21 cellular contexts compared by ENCODE assay signal in genomic region chr13:35763060-35763804, GRCh38.
"Had no signal": no experiment of that assay in that cellular context is flagged by ENCODE, and none has a peak within 500 bp of the region (broad histone marks: within the 10 kb centered on the region; RNA-seq: fewer than 3 reads in every experiment).

No MANE protein-coding gene starts in this region.

- H3K27me3 ChIP-seq: esophagus muscularis mucosa, ovary, suprapubic skin, thyroid gland, vagina had no signal

- H3K27ac ChIP-seq: dorsolateral prefrontal cortex, epithelial cell of prostate, esophagus muscularis mucosa, left ventricle myocardium inferior, lower lobe of right lung, ovary, suprapubic skin, thyroid gland, vagina had no signal

- H3K9me3 ChIP-seq: esophagus muscularis mucosa, left ventricle myocardium inferior, lower lobe of right lung, ovary, suprapubic skin, thyroid gland, vagina had no signal

- H3K4me1 ChIP-seq: esophagus muscularis mucosa, lower lobe of right lung, suprapubic skin, vagina had no signal

- DNase-seq: cortex of kidney; dorsolateral prefrontal cortex; effector CD8-positive, alpha-beta T cell; kidney; left cardiac atrium; left ventricle myocardium inferior; lower lobe of right lung; naive thymus-derived CD8-positive, alpha-beta T cell; nucleus accumbens; ovary; right cardiac atrium; stimulated activated CD4-positive, alpha-beta T cell treated with anti-CD3 and anti-CD28 coated beads, Interleukin-2, amount 100 ng/mL, for 48 hours; stimulated activated naive CD8-positive, alpha-beta T cell treated with anti-CD3 and anti-CD28 coated beads, Interleukin-15, Interleukin-2, amounts not matched to agents 100 U/mL and 50 U/mL, for 24 hours; thyroid gland had no signal

- H3K36me3 ChIP-seq: esophagus muscularis mucosa, left ventricle myocardium inferior, lower lobe of right lung, ovary, suprapubic skin, thyroid gland, vagina had no signal

- H3K9me3 Mint-ChIP-seq: neural crest cell had no signal

- H3K4me3 ChIP-seq: dorsolateral prefrontal cortex, esophagus muscularis mucosa, left ventricle myocardium inferior, lower lobe of right lung, ovary, smooth muscle cell, suprapubic skin, thyroid gland, vagina had no signal

- H3K4me3 Mint-ChIP-seq: naive thymus-derived CD8-positive, alpha-beta T cell; neural crest cell; type B pancreatic cell had no signal

- H3K36me3 Mint-ChIP-seq: naive thymus-derived CD8-positive, alpha-beta T cell; type B pancreatic cell had no signal

- H3K4me2 ChIP-seq: smooth muscle cell had no signal

- H3K4me1 Mint-ChIP-seq: naive thymus-derived CD8-positive, alpha-beta T cell; neural crest cell had no signal

- FAIRE-seq: kidney had no signal

- ATAC-seq: naive thymus-derived CD8-positive, alpha-beta T cell; right cardiac atrium; stimulated activated naive CD8-positive, alpha-beta T cell treated with anti-CD3 and anti-CD28 coated beads, Interleukin-15, Interleukin-2, amounts not matched to agents 100 U/mL and 50 U/mL, for 24 hours had no signal

- H3K27ac Mint-ChIP-seq: naive thymus-derived CD8-positive, alpha-beta T cell; type B pancreatic cell had no signal
